In genomic region chr11:1101318-1102089, GRCh38 we compare ENCODE assay signal across 29 cellular contexts. TPM values are rescaled to one million over a fixed set of nuclear protein-coding genes. Genes with fewer than 3 reads are reported as not detected.
"Had no signal": no experiment of that assay in that cellular context is flagged by ENCODE, and none has a peak within 500 bp of the region (broad histone marks: within the 10 kb centered on the region; RNA-seq: fewer than 3 reads in every experiment).

No MANE protein-coding gene starts in this region.

- DNase-seq: activated B cell treated with CpG ODN at 0.5 μM for 24 hours; activated CD4-positive, alpha-beta T cell treated with anti-CD3 and anti-CD28 coated beads, Interleukin-2, amount 50 U/mL, for 1 hour; activated CD8-positive, alpha-beta T cell treated with anti-CD3 and anti-CD28 coated beads for 36 hours; activated gamma-delta T cell treated with Interleukin-2 at 50 U/mL for 16 hours; activated naive CD8-positive, alpha-beta T cell treated with anti-CD3 and anti-CD28 coated beads, Interleukin-2, amount 50 U/mL, for 24 hours; activated T-cell treated with anti-CD3 and anti-CD28 coated beads, Interleukin-2, amount 50 U/mL, for 4 hours; amygdala; dermis blood vessel endothelial cell; effector CD4-positive, alpha-beta T cell; foreskin keratinocyte; midbrain; naive thymus-derived CD8-positive, alpha-beta T cell; sigmoid colon; small intestine; stimulated activated CD4-positive, alpha-beta T cell treated with anti-CD3 and anti-CD28 coated beads, Interleukin-1b, Interleukin-23, amount 100 ng/mL, for 48 hours; stimulated activated CD4-positive, alpha-beta T cell treated with anti-CD3 and anti-CD28 coated beads, Interleukin-4, amount 100 ng/mL, for 4 hours; stimulated activated naive B cell treated with anti-CD40 and anti-IgM and Interleukin-4, amounts not matched to agents 10 μg/mL and 1 μg/mL and 100 μg/mL, for 72 hours; stomach; T-helper 1 cell; thyroid gland had no signal

- H3K27me3 ChIP-seq: breast epithelium, foreskin keratinocyte, heart right ventricle, sigmoid colon, stomach, thyroid gland, upper lobe of left lung had no signal

- H3K27ac ChIP-seq: breast epithelium, esophagus muscularis mucosa, foreskin keratinocyte, heart right ventricle, sigmoid colon, stomach, thyroid gland, upper lobe of left lung had no signal

- H3K4me3 ChIP-seq: breast epithelium, esophagus muscularis mucosa, heart right ventricle, sigmoid colon, stomach, thyroid gland, upper lobe of left lung had no signal

- H3K36me3 ChIP-seq: breast epithelium, esophagus muscularis mucosa, heart right ventricle, sigmoid colon, stomach, thyroid gland, upper lobe of left lung had no signal

- H3K9me3 ChIP-seq: breast epithelium, esophagus muscularis mucosa, heart right ventricle, sigmoid colon, stomach, thyroid gland had no signal

- H3K4me1 ChIP-seq: breast epithelium, esophagus muscularis mucosa, foreskin keratinocyte, heart right ventricle, sigmoid colon, stomach, thyroid gland, upper lobe of left lung had no signal

- ATAC-seq: activated CD8-positive, alpha-beta T cell treated with anti-CD3 and anti-CD28 coated beads for 36 hours; activated naive CD8-positive, alpha-beta T cell treated with anti-CD3 and anti-CD28 coated beads, Interleukin-2, amount 50 U/mL, for 24 hours; activated T-cell treated with anti-CD3 and anti-CD28 coated beads, Interleukin-2, amount 50 U/mL, for 4 hours; activated T-helper 17 cell treated with anti-CD3 and anti-CD28 coated beads, Interleukin-2, amount 50 U/mL, for 72 hours; foreskin keratinocyte; naive thymus-derived CD8-positive, alpha-beta T cell; stimulated activated naive B cell treated with anti-CD40 and anti-IgM and Interleukin-4, amounts not matched to agents 10 μg/mL and 1 μg/mL and 100 μg/mL, for 72 hours had no signal

RNA-seq across cellular contexts. Expression of gene MUC2, which starts 26.8 kb away (rescaled TPM):
- total RNA-seq: activated B cell treated with CpG ODN at 0.5 μM for 24 hours; activated CD8-positive, alpha-beta T cell treated with anti-CD3 and anti-CD28 coated beads for 36 hours; activated T-helper 17 cell treated with anti-CD3 and anti-CD28 coated beads, Interleukin-2, amount 50 U/mL, for 72 hours; dermis blood vessel endothelial cell; foreskin keratinocyte; glomerular endothelial cell; naive thymus-derived CD8-positive, alpha-beta T cell; osteocyte; progenitor cell of endocrine pancreas; renal cortical epithelial cell; thyroid gland had no signal
- polyA plus RNA-seq: foreskin keratinocyte; heart right ventricle; naive thymus-derived CD8-positive, alpha-beta T cell; stomach had no signal

RNA-seq across cellular contexts. Expression of gene MUC5AC, which starts 56.2 kb away (rescaled TPM):
- total RNA-seq: activated B cell treated with CpG ODN at 0.5 μM for 24 hours; activated CD8-positive, alpha-beta T cell treated with anti-CD3 and anti-CD28 coated beads for 36 hours; activated T-helper 17 cell treated with anti-CD3 and anti-CD28 coated beads, Interleukin-2, amount 50 U/mL, for 72 hours; breast epithelium; dermis blood vessel endothelial cell; foreskin keratinocyte; glomerular endothelial cell; heart right ventricle; naive thymus-derived CD8-positive, alpha-beta T cell; osteocyte; progenitor cell of endocrine pancreas; renal cortical epithelial cell; thyroid gland had no signal
- polyA plus RNA-seq: foreskin keratinocyte; heart right ventricle; naive thymus-derived CD8-positive, alpha-beta T cell had no signal
